17 cellular contexts compared by ENCODE assay signal in genomic region chr4:82643994-82644730, GRCh38.
DNase-seq lines count a peak whose midpoint lies in the region; ATAC-seq and TF ChIP-seq lines count a peak whose summit lies in the region.
"Had no signal": no experiment of that assay in that cellular context is flagged by ENCODE, and none has a peak within 500 bp of the region (broad histone marks: within the 10 kb centered on the region; RNA-seq: fewer than 3 reads in every experiment).

No MANE protein-coding gene starts in this region.

- TF ChIP-seq CTCF in AG10803 (conservative IDR thresholded peaks at IDR 0.05; ENCODE audit: low read length): no peak
- no peak for TF ChIP-seq CTCF in chondrocyte (IDR thresholded peaks at IDR 0.05)
- TF ChIP-seq CTCF in lung (IDR thresholded peaks at IDR 0.05; ENCODE audit: control extremely low read depth, extremely low read depth): no peak

- no peak overlapping the region for H3K27ac ChIP-seq in lung (ENCODE audit: low read depth in 1 of 2, low read length in 1 of 2)
- H3K27ac ChIP-seq: BLaER1, testis had no signal

- no peaks in the 10 kb centered on the region for H3K9me3 ChIP-seq in lung (ENCODE audit: control insufficient read depth in 2 of 2, insufficient read depth in 1 of 2, low read length in 1 of 2)
- H3K9me3 ChIP-seq: BLaER1, testis had no signal

- H3K36me3 ChIP-seq in lung (ENCODE audit: control insufficient read depth in 2 of 2, insufficient read depth in 2 of 2, low read length in 2 of 2): no peaks in the 10 kb centered on the region

- 93 to 94% methylated on average over 5 of the region's 5 CpGs for WGBS in lung, 2 donors

- peaks cover 2% of the 10 kb centered on the region for H3K36me3 Mint-ChIP-seq in chondrocyte (ENCODE audit: low read depth)
- H3K36me3 Mint-ChIP-seq in activated T-cell treated with anti-CD3 and anti-CD28 coated beads, Interleukin-2, amount 50 U/mL, for 24 hours (ENCODE audit: low read depth): no peaks in the 10 kb centered on the region

- peaks cover 29% of the 10 kb centered on the region for H3K4me1 Mint-ChIP-seq in chondrocyte (ENCODE audit: low read depth)
- no peaks in the 10 kb centered on the region for H3K4me1 Mint-ChIP-seq in activated T-cell treated with anti-CD3 and anti-CD28 coated beads, Interleukin-2, amount 50 U/mL, for 24 hours (ENCODE audit: low read depth)

- DNase-seq in AG10803 (ENCODE audit: low read depth): peak; percentile 91
- DNase-seq in M059J (ENCODE audit: low read depth): peak; percentile 81
- DNase-seq in chondrocyte (ENCODE audit: low spot score): no peak
- DNase-seq in lung (ENCODE audit: low spot score): no peak
- no peak for DNase-seq in activated CD4-positive, alpha-beta T cell treated with anti-CD3 and anti-CD28 coated beads, Interleukin-2, amount 50 U/mL, for 48 hours
- DNase-seq in activated T-cell treated with anti-CD3 and anti-CD28 coated beads, Interleukin-2, amount 50 U/mL, for 24 hours: no peak
- DNase-seq in stimulated activated CD4-positive, alpha-beta T cell treated with anti-CD3 and anti-CD28 coated beads, Interleukin-4, amount 100 ng/mL, for 24 hours: no peak
- DNase-seq: activated CD4-positive, CD25-positive, alpha-beta regulatory T cell; activated T-cell treated with anti-CD3 and anti-CD28 coated beads, Interleukin-2, amount 50 U/mL, for 4 hours; dermis blood vessel endothelial cell; DMS79; NCI-H446; occipital lobe; testis had no signal

- H3K27me3 ChIP-seq in lung (ENCODE audit: control insufficient read depth, insufficient read depth): no peaks in the 10 kb centered on the region
- H3K27me3 ChIP-seq: BLaER1, testis had no signal

- peak overlapping the region; percentile 57 for H3K27ac Mint-ChIP-seq in chondrocyte (ENCODE audit: unreplicated experiment)
- no peak overlapping the region for H3K27ac Mint-ChIP-seq in activated T-cell treated with anti-CD3 and anti-CD28 coated beads, Interleukin-2, amount 50 U/mL, for 24 hours

- no peaks in the 10 kb centered on the region for H3K9me3 Mint-ChIP-seq in chondrocyte (ENCODE audit: low read depth)
- no peaks in the 10 kb centered on the region for H3K9me3 Mint-ChIP-seq in activated T-cell treated with anti-CD3 and anti-CD28 coated beads, Interleukin-2, amount 50 U/mL, for 24 hours
- H3K9me3 Mint-ChIP-seq: activated T-cell treated with anti-CD3 and anti-CD28 coated beads, Interleukin-2, amount 50 U/mL, for 4 hours had no signal

- peaks cover 0 to 1% of the 10 kb centered on the region in 2 donors for H3K4me1 ChIP-seq in lung (ENCODE audit: control insufficient read depth in 2 of 2, insufficient read depth in 2 of 2, low read length in 2 of 2)

- ATAC-seq in lung (ENCODE audit: insufficient read depth, low FRiP score) (peak; percentile 8), GM19463 (IDR thresholded peaks at IDR 0.05; ENCODE audit: unreplicated experiment) (no peak)
- ATAC-seq: activated T-cell treated with anti-CD3 and anti-CD28 coated beads, Interleukin-2, amount 50 U/mL, for 4 hours; GM12878 had no signal

- H3K4me3 ChIP-seq in AG10803 (ENCODE audit: low read length) (no peak overlapping the region), lung (no peak overlapping the region)
- H3K4me3 ChIP-seq: BLaER1, GM12878, testis had no signal

- H3K27me3 Mint-ChIP-seq in chondrocyte (ENCODE audit: low read depth): no peaks in the 10 kb centered on the region
- peaks cover 9% of the 10 kb centered on the region for H3K27me3 Mint-ChIP-seq in activated T-cell treated with anti-CD3 and anti-CD28 coated beads, Interleukin-2, amount 50 U/mL, for 24 hours

- H3K4me3 Mint-ChIP-seq in chondrocyte (ENCODE audit: unreplicated experiment): no peak overlapping the region
- H3K4me3 Mint-ChIP-seq in activated T-cell treated with anti-CD3 and anti-CD28 coated beads, Interleukin-2, amount 50 U/mL, for 24 hours: no peak overlapping the region
- H3K4me3 Mint-ChIP-seq: activated T-cell treated with anti-CD3 and anti-CD28 coated beads, Interleukin-2, amount 50 U/mL, for 4 hours had no signal

Comparison
In these comparisons a context has a peak if more than half of its experiments do, and no peak if none do; other contexts are left out.
1. DNase-seq: peak in AG10803 (single experiment) and M059J (single experiment); none in chondrocyte (single experiment), lung (single experiment), activated CD4-positive, alpha-beta T cell treated with anti-CD3 and anti-CD28 coated beads, Interleukin-2, amount 50 U/mL, for 48 hours (0 of 2), activated T-cell treated with anti-CD3 and anti-CD28 coated beads, Interleukin-2, amount 50 U/mL, for 24 hours (single experiment) and stimulated activated CD4-positive, alpha-beta T cell treated with anti-CD3 and anti-CD28 coated beads, Interleukin-4, amount 100 ng/mL, for 24 hours (single experiment).